Comparison of ENCODE assay signal across 22 cellular contexts in the genomic region with DNA sequence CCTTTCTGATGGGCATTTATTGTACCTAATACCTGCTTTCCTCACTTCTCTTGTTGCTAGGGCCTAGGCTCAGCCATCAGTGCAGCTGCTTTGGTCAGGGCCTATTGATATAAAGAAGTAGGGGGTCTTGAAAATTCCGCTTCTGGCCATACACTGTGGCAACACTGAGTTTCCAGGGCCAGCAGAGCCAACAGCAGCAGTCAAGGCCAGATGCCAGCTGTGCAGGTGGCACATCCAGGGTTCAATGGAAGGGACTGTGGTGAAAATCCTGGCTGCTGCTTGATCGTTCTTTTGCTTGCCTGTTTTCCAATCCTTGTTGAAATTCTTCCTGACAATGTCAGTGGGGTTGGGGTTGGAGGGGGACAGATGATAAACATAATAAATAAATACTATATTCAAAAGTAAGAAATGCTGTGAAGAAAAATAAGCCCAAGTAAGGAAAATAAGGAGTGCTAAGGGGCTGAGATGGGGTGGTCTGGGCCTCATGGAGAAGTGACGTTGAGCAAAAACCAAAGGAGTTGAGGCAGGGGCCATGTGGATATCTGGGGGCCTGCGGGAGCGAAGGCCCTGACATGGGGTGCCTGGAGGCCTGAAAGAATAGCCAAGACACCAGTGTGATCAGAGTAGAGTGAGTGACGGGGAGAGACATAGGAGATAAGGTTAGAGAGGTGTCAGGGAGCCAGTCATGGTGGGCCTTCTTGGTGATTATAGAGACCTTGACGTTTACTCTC.
"Had no signal": no experiment of that assay in that cellular context is flagged by ENCODE, and none has a peak within 500 bp of the region (broad histone marks: within the 10 kb centered on the region; RNA-seq: fewer than 3 reads in every experiment).

No MANE protein-coding gene starts in this region.

- DNase-seq: activated CD4-positive, alpha-beta memory T cell treated with anti-CD3 and anti-CD28 coated beads for 36 hours; activated CD4-positive, alpha-beta T cell treated with anti-CD3 and anti-CD28 coated beads for 36 hours; activated CD4-positive, alpha-beta T cell treated with anti-CD3 and anti-CD28 coated beads, Interleukin-2, amount 10 ng/mL, durations not matched to agents 24 days and 14 days; activated CD4-positive, CD25-positive, alpha-beta regulatory T cell; activated CD4-positive, CD25-positive, alpha-beta regulatory T cell treated with anti-CD3 and anti-CD28 coated beads, Interleukin-2, amount 50 U/mL, for 72 hours; activated gamma-delta T cell; activated naive CD4-positive, alpha-beta T cell; activated naive CD4-positive, alpha-beta T cell treated with anti-CD3 and anti-CD28 coated beads, Interleukin-2, amount 10 ng/mL, durations not matched to agents 7 days and 5 days; activated naive CD8-positive, alpha-beta T cell treated with anti-CD3 and anti-CD28 coated beads, Interleukin-2, amount 10 ng/mL, durations not matched to agents 7 days and 5 days; activated T-cell treated with anti-CD3 and anti-CD28 coated beads, Interleukin-2, amount 50 U/mL, for 4 hours; brain microvascular endothelial cell; cortex of kidney; dermis blood vessel endothelial cell; effector CD8-positive, alpha-beta T cell; esophagus squamous epithelium; foreskin melanocyte; heart right ventricle; T-helper 2 cell had no signal

- H3K27me3 Mint-ChIP-seq: activated CD4-positive, alpha-beta T cell treated with anti-CD3 and anti-CD28 coated beads, Interleukin-2, amount 10 ng/mL, durations not matched to agents 24 days and 14 days had no signal

- H3K36me3 Mint-ChIP-seq: activated CD4-positive, alpha-beta memory T cell treated with anti-CD3 and anti-CD28 coated beads for 36 hours; activated naive CD4-positive, alpha-beta T cell treated with anti-CD3 and anti-CD28 coated beads, Interleukin-2, amount 10 ng/mL, durations not matched to agents 7 days and 5 days; activated naive CD4-positive, alpha-beta T cell treated with anti-CD3 and anti-CD28 coated beads, Interleukin-2, amount 50 U/mL, for 72 hours; activated naive CD8-positive, alpha-beta T cell treated with anti-CD3 and anti-CD28 coated beads, Interleukin-2, amount 10 ng/mL, durations not matched to agents 7 days and 5 days had no signal

- H3K9me3 Mint-ChIP-seq: activated CD4-positive, alpha-beta memory T cell treated with anti-CD3 and anti-CD28 coated beads for 36 hours; activated CD4-positive, alpha-beta T cell treated with anti-CD3 and anti-CD28 coated beads, Interleukin-2, amount 10 ng/mL, durations not matched to agents 24 days and 14 days; activated naive CD4-positive, alpha-beta T cell treated with anti-CD3 and anti-CD28 coated beads, Interleukin-2, amount 10 ng/mL, durations not matched to agents 7 days and 5 days; activated naive CD4-positive, alpha-beta T cell treated with anti-CD3 and anti-CD28 coated beads, Interleukin-2, amount 50 U/mL, for 72 hours; activated naive CD8-positive, alpha-beta T cell treated with anti-CD3 and anti-CD28 coated beads, Interleukin-2, amount 10 ng/mL, durations not matched to agents 7 days and 5 days; activated T-cell treated with anti-CD3 and anti-CD28 coated beads, Interleukin-2, amount 50 U/mL, for 4 hours; activated T-helper 17 cell treated with anti-CD3 and anti-CD28 coated beads, Interleukin-2, amount 50 U/mL, for 72 hours had no signal

- H3K4me1 Mint-ChIP-seq: activated CD4-positive, alpha-beta T cell treated with anti-CD3 and anti-CD28 coated beads for 36 hours; activated CD4-positive, alpha-beta T cell treated with anti-CD3 and anti-CD28 coated beads, Interleukin-2, amount 10 ng/mL, durations not matched to agents 24 days and 14 days; activated naive CD4-positive, alpha-beta T cell treated with anti-CD3 and anti-CD28 coated beads, Interleukin-2, amount 10 ng/mL, durations not matched to agents 7 days and 5 days; activated naive CD8-positive, alpha-beta T cell treated with anti-CD3 and anti-CD28 coated beads, Interleukin-2, amount 10 ng/mL, durations not matched to agents 7 days and 5 days; activated T-helper 17 cell treated with anti-CD3 and anti-CD28 coated beads, Interleukin-2, amount 50 U/mL, for 72 hours had no signal

- H3K4me3 Mint-ChIP-seq: activated CD4-positive, alpha-beta memory T cell treated with anti-CD3 and anti-CD28 coated beads for 36 hours; activated CD4-positive, alpha-beta T cell treated with anti-CD3 and anti-CD28 coated beads for 36 hours; activated CD4-positive, alpha-beta T cell treated with anti-CD3 and anti-CD28 coated beads, Interleukin-2, amount 10 ng/mL, durations not matched to agents 24 days and 14 days; activated CD8-positive, alpha-beta T cell treated with anti-CD3 and anti-CD28 coated beads, Interleukin-2, amount 10 ng/mL, durations not matched to agents 7 days and 5 days; activated naive CD4-positive, alpha-beta T cell treated with anti-CD3 and anti-CD28 coated beads, Interleukin-2, amount 10 ng/mL, durations not matched to agents 7 days and 5 days; activated naive CD8-positive, alpha-beta T cell treated with anti-CD3 and anti-CD28 coated beads, Interleukin-2, amount 10 ng/mL, durations not matched to agents 7 days and 5 days; activated T-cell treated with anti-CD3 and anti-CD28 coated beads, Interleukin-2, amount 50 U/mL, for 4 hours; activated T-helper 17 cell treated with anti-CD3 and anti-CD28 coated beads, Interleukin-2, amount 50 U/mL, for 72 hours had no signal

- H3K27ac Mint-ChIP-seq: activated CD4-positive, alpha-beta memory T cell treated with anti-CD3 and anti-CD28 coated beads for 36 hours; activated CD4-positive, alpha-beta T cell treated with anti-CD3 and anti-CD28 coated beads for 36 hours; activated CD4-positive, alpha-beta T cell treated with anti-CD3 and anti-CD28 coated beads, Interleukin-2, amount 10 ng/mL, durations not matched to agents 24 days and 14 days; activated CD8-positive, alpha-beta T cell treated with anti-CD3 and anti-CD28 coated beads, Interleukin-2, amount 10 ng/mL, durations not matched to agents 7 days and 5 days; activated naive CD4-positive, alpha-beta T cell treated with anti-CD3 and anti-CD28 coated beads, Interleukin-2, amount 10 ng/mL, durations not matched to agents 7 days and 5 days; activated naive CD4-positive, alpha-beta T cell treated with anti-CD3 and anti-CD28 coated beads, Interleukin-2, amount 50 U/mL, for 72 hours; activated naive CD8-positive, alpha-beta T cell treated with anti-CD3 and anti-CD28 coated beads, Interleukin-2, amount 10 ng/mL, durations not matched to agents 7 days and 5 days; activated T-helper 17 cell treated with anti-CD3 and anti-CD28 coated beads, Interleukin-2, amount 50 U/mL, for 72 hours had no signal

- ATAC-seq: activated CD4-positive, alpha-beta T cell treated with anti-CD3 and anti-CD28 coated beads for 36 hours; activated CD8-positive, alpha-beta T cell treated with anti-CD3 and anti-CD28 coated beads, Interleukin-2, amount 10 ng/mL, durations not matched to agents 7 days and 5 days; activated naive CD4-positive, alpha-beta T cell treated with anti-CD3 and anti-CD28 coated beads, Interleukin-2, amount 50 U/mL, for 72 hours; activated T-cell treated with anti-CD3 and anti-CD28 coated beads, Interleukin-2, amount 50 U/mL, for 4 hours; activated T-helper 17 cell treated with anti-CD3 and anti-CD28 coated beads, Interleukin-2, amount 50 U/mL, for 72 hours; gastroesophageal sphincter; heart right ventricle had no signal
